ENCODE assay signal across 18 cellular contexts in the genomic region with DNA sequence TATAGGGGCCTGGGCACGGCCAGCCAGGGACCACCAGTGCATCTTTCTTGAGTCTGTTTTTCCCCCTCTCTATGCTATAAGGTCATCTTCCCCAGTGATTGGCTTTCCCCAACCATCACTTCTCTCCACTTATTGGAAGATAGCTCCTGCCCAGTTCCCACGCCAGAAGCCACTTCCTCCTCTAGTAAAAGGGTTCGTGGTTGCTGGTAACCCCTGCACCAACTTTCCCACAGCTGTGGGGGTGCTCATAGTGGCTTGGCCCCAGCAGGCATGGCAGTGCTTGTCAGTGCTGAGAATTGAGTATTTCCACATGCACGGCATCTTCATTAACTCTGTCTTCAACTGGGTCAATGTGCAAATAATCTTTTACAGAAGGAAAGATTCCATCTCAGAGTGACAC.
DNase-seq lines count a peak whose midpoint lies in the region; ATAC-seq and TF ChIP-seq lines count a peak whose summit lies in the region.
"Had no signal": no experiment of that assay in that cellular context is flagged by ENCODE, and none has a peak within 500 bp of the region (broad histone marks: within the 10 kb centered on the region; RNA-seq: fewer than 3 reads in every experiment).

No MANE protein-coding gene starts in this region.

- ATAC-seq in activated naive CD8-positive, alpha-beta T cell treated with anti-CD3 and anti-CD28 coated beads, Interleukin-2, amount 50 U/mL, for 24 hours, result peak; percentile 33
- ATAC-seq in stimulated activated memory B cell treated with anti-CD40 and anti-IgM and Interleukin-4, amounts not matched to agents 10 μg/mL and 1 μg/mL and 100 μg/mL, for 72 hours, result peak; percentile 53
- ATAC-seq: HCT116, left lobe of liver had no signal

- no peak overlapping the region for H3K4me3 ChIP-seq in Loucy (ENCODE audit: low read length, poor library complexity, severe bottlenecking)
- no peak overlapping the region for H3K4me3 ChIP-seq in smooth muscle cell
- no peak overlapping the region for H3K4me3 ChIP-seq in A673 (ENCODE audit: low read depth, low read length, poor library complexity, severe bottlenecking)
- H3K4me3 ChIP-seq: adrenal gland, cardiac muscle cell had no signal

- H3K36me3 ChIP-seq in Loucy (ENCODE audit: insufficient read depth, low read length), result peaks cover 9% of the 10 kb centered on the region; the same call in 1 of the 2 replicates
- H3K36me3 ChIP-seq in smooth muscle cell (ENCODE audit: low read depth), result no peaks in the 10 kb centered on the region
- H3K36me3 ChIP-seq in A673 (ENCODE audit: insufficient read depth, low read length, poor library complexity, severe bottlenecking), result no peaks in the 10 kb centered on the region
- H3K36me3 ChIP-seq: adrenal gland, cardiac muscle cell had no signal

- H2AFZ ChIP-seq in Loucy (ENCODE audit: low read length) (no peak overlapping the region), smooth muscle cell (ENCODE audit: low read depth) (no peak overlapping the region)

- no peak for TF ChIP-seq CTCF in Loucy (conservative IDR thresholded peaks at IDR 0.05; ENCODE audit: low read length)
- TF ChIP-seq CTCF in smooth muscle cell (IDR thresholded peaks at IDR 0.05; ENCODE audit: borderline replicate concordance, insufficient read depth, poor library complexity, severe bottlenecking), result no peak
- no peak for TF ChIP-seq CTCF in A673 (conservative IDR thresholded peaks at IDR 0.05; ENCODE audit: low read depth, low read length)
- TF ChIP-seq CTCF in GM10248 (IDR thresholded peaks at IDR 0.05; ENCODE audit: control extremely low read depth, extremely low read depth, low read depth, missing control alignments), result no peak

- 91% methylated on average over 3 of the region's 4 CpGs for WGBS in smooth muscle cell (ENCODE audit: low lambda C conversion rate)

- H3F3A ChIP-seq in Loucy (ENCODE audit: low read depth), result no peaks in the 10 kb centered on the region
- no peaks in the 10 kb centered on the region for H3F3A ChIP-seq in smooth muscle cell (ENCODE audit: low read depth)

- no peak for DNase-seq in activated CD4-positive, alpha-beta T cell treated with anti-CD3 and anti-CD28 coated beads, Interleukin-2, amount 10 ng/mL, durations not matched to agents 24 days and 14 days
- DNase-seq in activated CD4-positive, alpha-beta T cell treated with anti-CD3 and anti-CD28 coated beads for 4 hours, result no peak
- peak; percentile 26 for DNase-seq in activated naive CD8-positive, alpha-beta T cell treated with anti-CD3 and anti-CD28 coated beads, Interleukin-2, amount 50 U/mL, for 24 hours
- DNase-seq in smooth muscle cell (lab: John Stamatoyannopoulos, UW; ENCODE audit: unreplicated experiment), result no peak
- no peak for DNase-seq in A673 (ENCODE audit: low spot score)
- DNase-seq in GM10248 (ENCODE audit: extremely low spot score), result no peak
- DNase-seq: DMS79; erythroblast; MM.1S; NCI-H2029 treated with DMSO at 0.1 percent for 48 hours; stimulated activated naive CD4-positive, alpha-beta T cell; trophoblast cell had no signal

- H3K9me3 Mint-ChIP-seq in activated CD4-positive, alpha-beta T cell treated with anti-CD3 and anti-CD28 coated beads, Interleukin-2, amount 10 ng/mL, durations not matched to agents 24 days and 14 days, result peaks cover 12% of the 10 kb centered on the region
- peaks cover 4% of the 10 kb centered on the region for H3K9me3 Mint-ChIP-seq in activated naive CD8-positive, alpha-beta T cell treated with anti-CD3 and anti-CD28 coated beads, Interleukin-2, amount 50 U/mL, for 24 hours
- no peaks in the 10 kb centered on the region for H3K9me3 Mint-ChIP-seq in stimulated activated memory B cell treated with anti-CD40 and anti-IgM and Interleukin-4, amounts not matched to agents 10 μg/mL and 1 μg/mL and 100 μg/mL, for 72 hours

- H3K79me2 ChIP-seq in Loucy (ENCODE audit: insufficient read depth, low read length) (peaks cover 77% of the 10 kb centered on the region; the same call in 1 of the 2 replicates), smooth muscle cell (ENCODE audit: low read depth) (no peaks in the 10 kb centered on the region)

- H3K4me2 ChIP-seq in Loucy (ENCODE audit: low read depth, low read length, poor library complexity, severe bottlenecking), result peak overlapping the region; percentile 23
- no peak overlapping the region for H3K4me2 ChIP-seq in smooth muscle cell

- H3K4me1 ChIP-seq in Loucy (ENCODE audit: insufficient read depth, low read length, poor library complexity, severe bottlenecking) (peaks cover 19% of the 10 kb centered on the region), smooth muscle cell (ENCODE audit: low read depth) (no peaks in the 10 kb centered on the region), A673 (ENCODE audit: insufficient read depth, low read length, poor library complexity, severe bottlenecking) (no peaks in the 10 kb centered on the region)

- H3K36me3 Mint-ChIP-seq in activated CD4-positive, alpha-beta T cell treated with anti-CD3 and anti-CD28 coated beads, Interleukin-2, amount 10 ng/mL, durations not matched to agents 24 days and 14 days (ENCODE audit: low read depth), result peaks cover 34% of the 10 kb centered on the region
- H3K36me3 Mint-ChIP-seq in activated naive CD8-positive, alpha-beta T cell treated with anti-CD3 and anti-CD28 coated beads, Interleukin-2, amount 50 U/mL, for 24 hours (ENCODE audit: low read depth), result peaks cover 43% of the 10 kb centered on the region
- peaks cover 49% of the 10 kb centered on the region for H3K36me3 Mint-ChIP-seq in stimulated activated memory B cell treated with anti-CD40 and anti-IgM and Interleukin-4, amounts not matched to agents 10 μg/mL and 1 μg/mL and 100 μg/mL, for 72 hours

- peaks cover 32% of the 10 kb centered on the region for H3K4me1 Mint-ChIP-seq in activated CD4-positive, alpha-beta T cell treated with anti-CD3 and anti-CD28 coated beads, Interleukin-2, amount 10 ng/mL, durations not matched to agents 24 days and 14 days
- H3K4me1 Mint-ChIP-seq in activated naive CD8-positive, alpha-beta T cell treated with anti-CD3 and anti-CD28 coated beads, Interleukin-2, amount 50 U/mL, for 24 hours, result peaks cover 64% of the 10 kb centered on the region
- peaks cover 57% of the 10 kb centered on the region for H3K4me1 Mint-ChIP-seq in stimulated activated memory B cell treated with anti-CD40 and anti-IgM and Interleukin-4, amounts not matched to agents 10 μg/mL and 1 μg/mL and 100 μg/mL, for 72 hours

- H3K27me3 Mint-ChIP-seq in activated CD4-positive, alpha-beta T cell treated with anti-CD3 and anti-CD28 coated beads, Interleukin-2, amount 10 ng/mL, durations not matched to agents 24 days and 14 days, result no peaks in the 10 kb centered on the region
- H3K27me3 Mint-ChIP-seq in activated naive CD8-positive, alpha-beta T cell treated with anti-CD3 and anti-CD28 coated beads, Interleukin-2, amount 50 U/mL, for 24 hours, result no peaks in the 10 kb centered on the region
- no peaks in the 10 kb centered on the region for H3K27me3 Mint-ChIP-seq in stimulated activated memory B cell treated with anti-CD40 and anti-IgM and Interleukin-4, amounts not matched to agents 10 μg/mL and 1 μg/mL and 100 μg/mL, for 72 hours

- CTCF ChIA-PET in A673 (lab: Charles Lee) (no interaction called here), GM10248 (lab: Yijun Ruan, JAX) (interaction anchor here (1.3 kb wide), 1 partner anchor 15 kb away, joined by 4 read pairs; no protein-coding TSS in a partner anchor)

- no peak overlapping the region for H3K4me3 Mint-ChIP-seq in activated CD4-positive, alpha-beta T cell treated with anti-CD3 and anti-CD28 coated beads, Interleukin-2, amount 10 ng/mL, durations not matched to agents 24 days and 14 days
- no peak overlapping the region for H3K4me3 Mint-ChIP-seq in activated naive CD8-positive, alpha-beta T cell treated with anti-CD3 and anti-CD28 coated beads, Interleukin-2, amount 50 U/mL, for 24 hours
- no peak overlapping the region for H3K4me3 Mint-ChIP-seq in stimulated activated memory B cell treated with anti-CD40 and anti-IgM and Interleukin-4, amounts not matched to agents 10 μg/mL and 1 μg/mL and 100 μg/mL, for 72 hours

- intact Hi-C loops in activated CD4-positive, alpha-beta T cell treated with anti-CD3 and anti-CD28 coated beads, Interleukin-2, amount 10 ng/mL, durations not matched to agents 24 days and 14 days (cut with micrococcal nuclease), result no loop called here
- intact Hi-C loops in A673 (cut with micrococcal nuclease; ENCODE audit: unreplicated experiment), result no loop called here

- H3K27ac ChIP-seq in smooth muscle cell (ENCODE audit: low read depth) (no peak overlapping the region), A673 (ENCODE audit: low read depth, low read length, poor library complexity, severe bottlenecking) (no peak overlapping the region)
- H3K27ac ChIP-seq: adrenal gland, cardiac muscle cell had no signal

- no TSS peak for BruUV-seq in A673 (replicated peaks; lab: Mats Ljungman, UMichigan)

- no peak overlapping the region for H3K9ac ChIP-seq in Loucy (ENCODE audit: low read depth, low read length, poor library complexity, severe bottlenecking)
- no peak overlapping the region for H3K9ac ChIP-seq in smooth muscle cell (ENCODE audit: low read depth)

- H3K9me3 ChIP-seq in Loucy (ENCODE audit: insufficient read depth, low read depth, low read length), result no peaks in the 10 kb centered on the region
- H3K9me3 ChIP-seq in smooth muscle cell (replicated peaks; ENCODE audit: low read depth), result no peaks in the 10 kb centered on the region
- no peaks in the 10 kb centered on the region for H3K9me3 ChIP-seq in A673 (ENCODE audit: low read depth, low read length, poor library complexity, severe bottlenecking)
- H3K9me3 ChIP-seq: adrenal gland had no signal

- H3K27ac Mint-ChIP-seq in activated CD4-positive, alpha-beta T cell treated with anti-CD3 and anti-CD28 coated beads, Interleukin-2, amount 10 ng/mL, durations not matched to agents 24 days and 14 days, result peak overlapping the region; percentile 3
- peak overlapping the region; percentile 57 for H3K27ac Mint-ChIP-seq in activated naive CD8-positive, alpha-beta T cell treated with anti-CD3 and anti-CD28 coated beads, Interleukin-2, amount 50 U/mL, for 24 hours
- peak overlapping the region; percentile 58 for H3K27ac Mint-ChIP-seq in stimulated activated memory B cell treated with anti-CD40 and anti-IgM and Interleukin-4, amounts not matched to agents 10 μg/mL and 1 μg/mL and 100 μg/mL, for 72 hours

- H4K20me1 ChIP-seq in Loucy (ENCODE audit: insufficient read depth, low read length, poor library complexity, severe bottlenecking) (peaks cover 32% of the 10 kb centered on the region), smooth muscle cell (ENCODE audit: low read depth) (peaks cover 12% of the 10 kb centered on the region)

- H3K27me3 ChIP-seq in Loucy (ENCODE audit: insufficient read depth, low read length, poor library complexity, severe bottlenecking) (no peaks in the 10 kb centered on the region), smooth muscle cell (ENCODE audit: low read depth) (no peaks in the 10 kb centered on the region), A673 (replicated peaks; ENCODE audit: insufficient read depth, low read depth, low read length, poor library complexity) (no peaks in the 10 kb centered on the region)
- H3K27me3 ChIP-seq: adrenal gland, cardiac muscle cell had no signal

- POLR2A ChIA-PET in A673 (lab: Charles Lee; ENCODE audit: low non-redundant PET), result no interaction called here
- POLR2A ChIA-PET in GM10248 (lab: Yijun Ruan, JAX), result no interaction called here

- no peaks in the 10 kb centered on the region for H3K9me2 ChIP-seq in Loucy (replicated peaks; ENCODE audit: low read depth, low read length)

Comparison
In these comparisons a context has a peak if more than half of its experiments do, and no peak if none do; other contexts are left out.
1. H3K27ac Mint-ChIP-seq: peak in every context shown above with its lines; median percentile 58 in stimulated activated memory B cell treated with anti-CD40 and anti-IgM and Interleukin-4, amounts not matched to agents 10 μg/mL and 1 μg/mL and 100 μg/mL, for 72 hours; 57 in activated naive CD8-positive, alpha-beta T cell treated with anti-CD3 and anti-CD28 coated beads, Interleukin-2, amount 50 U/mL, for 24 hours; 3 in activated CD4-positive, alpha-beta T cell treated with anti-CD3 and anti-CD28 coated beads, Interleukin-2, amount 10 ng/mL, durations not matched to agents 24 days and 14 days.